In genomic region chr2:241732513-241733186, GRCh38 we compare ENCODE assay signal across 10 cellular contexts. TPM values are rescaled to one million over a fixed set of nuclear protein-coding genes. Genes with fewer than 3 reads are reported as not detected.
DNase-seq lines count a peak whose midpoint lies in the region; ATAC-seq and TF ChIP-seq lines count a peak whose summit lies in the region.
"Not testable (repeated sequence)": the region's sequence is repeated elsewhere in the genome, so short reads cannot be mapped to it uniquely, and the experiment has no call there.
"Had no signal": no experiment of that assay in that cellular context is flagged by ENCODE, and none has a peak within 500 bp of the region (broad histone marks: within the 10 kb centered on the region; RNA-seq: fewer than 3 reads in every experiment).

No MANE protein-coding gene starts in this region.

- ATAC-seq in central memory CD8-positive, alpha-beta T cell (replicated peaks; ENCODE audit: extremely low read depth, poor library complexity, severe bottlenecking); right cardiac atrium; stimulated activated memory B cell treated with anti-CD40 and anti-IgM and Interleukin-4, amounts not matched to agents 10 μg/mL and 1 μg/mL and 100 μg/mL, for 72 hours: not testable (repeated sequence)

- WGBS in right cardiac atrium: 39% methylated on average over 25 of the region's 26 CpGs
- WGBS in ovary, 3 donors: 32 to 42% (median 36%) methylated on average over 19 to 26 of the region's 26 CpGs

- TF ChIP-seq POLR2A in ovary (IDR thresholded peaks at IDR 0.05): not testable (repeated sequence)

- TF ChIP-seq CTCF in ovary (IDR thresholded peaks at IDR 0.05): peak in 2 of 3 donors; percentile 35 to 50

- H3K9me3 Mint-ChIP-seq in central memory CD8-positive, alpha-beta T cell; stimulated activated memory B cell treated with anti-CD40 and anti-IgM and Interleukin-4, amounts not matched to agents 10 μg/mL and 1 μg/mL and 100 μg/mL, for 72 hours: not testable (repeated sequence)

- H3K4me1 Mint-ChIP-seq in central memory CD8-positive, alpha-beta T cell: peaks cover 20% of the 10 kb centered on the region
- H3K4me1 Mint-ChIP-seq in stimulated activated memory B cell treated with anti-CD40 and anti-IgM and Interleukin-4, amounts not matched to agents 10 μg/mL and 1 μg/mL and 100 μg/mL, for 72 hours: peaks cover 53% of the 10 kb centered on the region

- peak; percentile 27 for DNase-seq in CMK (ENCODE audit: low read depth)
- peak in 46 of 76 experiments; percentile 0 to 72 (median 37) for DNase-seq in HUDEP-2 (lab: John Stamatoyannopoulos, UW; ENCODE audit: unreplicated experiment in 76 of 76)
- DNase-seq in SHP77 (lab: John Stamatoyannopoulos, UW): peak; percentile 16
- DNase-seq in activated T-cell treated with anti-CD3 and anti-CD28 coated beads for 24 hours (ENCODE audit: low read depth): peak; percentile 49
- peak in 1 of 2 donors; percentile 50 for DNase-seq in central memory CD8-positive, alpha-beta T cell (ENCODE audit: low spot score in 2 of 2)
- peak; percentile 70 to 92 (median 82) for DNase-seq in right cardiac atrium
- peak in 4 of 5 donors; percentile 63 to 83 (median 72) for DNase-seq in ovary

- not testable (repeated sequence) for H3K36me3 ChIP-seq in ovary

- H3K27me3 Mint-ChIP-seq in central memory CD8-positive, alpha-beta T cell; stimulated activated memory B cell treated with anti-CD40 and anti-IgM and Interleukin-4, amounts not matched to agents 10 μg/mL and 1 μg/mL and 100 μg/mL, for 72 hours: not testable (repeated sequence)

- H3K36me3 Mint-ChIP-seq in central memory CD8-positive, alpha-beta T cell (ENCODE audit: insufficient read depth): not testable (repeated sequence)
- peaks cover 17% of the 10 kb centered on the region for H3K36me3 Mint-ChIP-seq in stimulated activated memory B cell treated with anti-CD40 and anti-IgM and Interleukin-4, amounts not matched to agents 10 μg/mL and 1 μg/mL and 100 μg/mL, for 72 hours

- not testable (repeated sequence) for TF ChIP-seq EP300 in ovary (IDR thresholded peaks at IDR 0.05)

- not testable (repeated sequence) for H3K27ac ChIP-seq in right cardiac atrium (ENCODE audit: low read length); ovary

- H3K4me1 ChIP-seq in right cardiac atrium (ENCODE audit: control insufficient read depth, insufficient read depth, low read length); ovary (ENCODE audit: insufficient read depth): not testable (repeated sequence)

- H3K9me3 ChIP-seq in right cardiac atrium (ENCODE audit: control insufficient read depth, low read length); ovary: not testable (repeated sequence)

- intact Hi-C loops in right cardiac atrium (cut with DNase I): loop anchor here in 3 of 4 donors (10.0 kb wide), 1 partner anchor 142 kb away; no protein-coding TSS in a partner anchor
- intact Hi-C loops in ovary (cut with DNase I): loop anchor here in 2 of 4 donors (10.0 kb wide), 1 partner anchor 142 kb away; no protein-coding TSS in a partner anchor

- not testable (repeated sequence) for H3K27me3 ChIP-seq in right cardiac atrium (ENCODE audit: control insufficient read depth, insufficient read depth); ovary

- H3K4me3 Mint-ChIP-seq in central memory CD8-positive, alpha-beta T cell: peak overlapping the region; percentile 71
- H3K4me3 Mint-ChIP-seq in stimulated activated memory B cell treated with anti-CD40 and anti-IgM and Interleukin-4, amounts not matched to agents 10 μg/mL and 1 μg/mL and 100 μg/mL, for 72 hours: peak overlapping the region; percentile 73

- not testable (repeated sequence) for H3K27ac Mint-ChIP-seq in central memory CD8-positive, alpha-beta T cell (ENCODE audit: low read depth)
- H3K27ac Mint-ChIP-seq in stimulated activated memory B cell treated with anti-CD40 and anti-IgM and Interleukin-4, amounts not matched to agents 10 μg/mL and 1 μg/mL and 100 μg/mL, for 72 hours: peak overlapping the region; percentile 59

- not testable (repeated sequence) for H3K4me3 ChIP-seq in right cardiac atrium (ENCODE audit: low read length); ovary

RNA-seq across cellular contexts. Expression of gene D2HGDH, which starts 1.8 kb away (rescaled TPM):
- 10 to 100 TPM; 16.1 to 22.3 (median 18.3) TPM for total RNA-seq in right cardiac atrium
- polyA plus RNA-seq in right cardiac atrium: 16.0 TPM
- total RNA-seq in ovary: 10 to 100 TPM; 17.1 to 35.1 (median 26.3) TPM
- 10 to 100 TPM in 1 of 2 donors, under 1 TPM in 1; 0.63 to 24.6 TPM for polyA plus RNA-seq in ovary

RNA-seq across cellular contexts. Expression of gene ING5, which starts 30.8 kb away (rescaled TPM):
- total RNA-seq in right cardiac atrium (10 to 100 TPM; 20.8 to 21.7 (median 21.0) TPM), ovary (10 to 100 TPM; 24.9 to 57.1 (median 39.9) TPM)
- polyA plus RNA-seq in right cardiac atrium (25.6 TPM), ovary (10 to 100 TPM; 27.1 to 39.5 TPM)

RNA-seq across cellular contexts. Expression of gene GAL3ST2, which starts 44.0 kb away (rescaled TPM):
- total RNA-seq in right cardiac atrium: under 1 TPM in 2 of 4 donors, not detected in 2; 0.23 to 0.29 TPM
- 0.09 TPM for polyA plus RNA-seq in right cardiac atrium
- 1 to 10 TPM in 1 of 7 donors, under 1 TPM in 4, not detected in 2; 0.27 to 4.3 (median 0.64) TPM for total RNA-seq in ovary
- polyA plus RNA-seq in ovary: under 1 TPM in 1 of 2 donors, not detected in 1; 0.05 TPM
- total RNA-seq: dermis microvascular lymphatic vessel endothelial cell, Right ventricle myocardium inferior had no signal

RNA-seq across cellular contexts. Expression of gene DTYMK, which starts 46.0 kb away (rescaled TPM):
- total RNA-seq in right cardiac atrium (10 to 100 TPM in 1 of 4 donors, 1 to 10 TPM in 3; 7.3 to 11.4 (median 9.1) TPM), ovary (10 to 100 TPM in 6 of 7 donors, 1 to 10 TPM in 1; 8.9 to 17.9 (median 14.6) TPM)
- polyA plus RNA-seq in right cardiac atrium (10.9 TPM), ovary (10 to 100 TPM in 1 of 2 donors, 1 to 10 TPM in 1; 3.7 to 10.7 TPM)
